In genomic region chr11:29317669-29318068, GRCh38 we compare ENCODE assay signal across 1 cellular context.
TF ChIP-seq lines count a peak whose summit lies in the region.

No MANE protein-coding gene starts in this region.

TF ChIP-seq in IMR-90, 13 proteins besides CTCF, POLR2A, EP300 and RAD21 (continued from another document):
- TF ChIP-seq MXI1 (IDR thresholded peaks at IDR 0.05; ENCODE audit: borderline replicate concordance, low read depth, low read length) (no peak), MAFK (IDR thresholded peaks at IDR 0.05; ENCODE audit: low read depth, low read length) (no peak), BHLHE40 (IDR thresholded peaks at IDR 0.05; ENCODE audit: low read depth, low read length) (no peak), CEBPB (IDR thresholded peaks at IDR 0.05; ENCODE audit: low read depth, low read length) (no peak), USF2 (IDR thresholded peaks at IDR 0.05; ENCODE audit: low read depth, low read length) (no peak)
